In genomic region chr6:89567635-89568390, GRCh38 we compare ENCODE assay signal across 1 cellular context.
A peak's percentile ranks its signal among the peaks of the same experiment; 100 is the strongest.
TF ChIP-seq lines count a peak whose summit lies in the region.

No MANE protein-coding gene starts in this region.

TF ChIP-seq in liver, 16 proteins besides CTCF, POLR2A, EP300 and RAD21 (continued from another document):
- TF ChIP-seq REST (IDR thresholded peaks at IDR 0.05) (peak; percentile 44), HNF4G (IDR thresholded peaks at IDR 0.05) (no peak), JUND (IDR thresholded peaks at IDR 0.05) (peak in 1 of 2 donors; percentile 46)
